ENCODE assay signal across 15 cellular contexts in genomic region chr10:70109064-70109729, GRCh38. TPM values are rescaled to one million over a fixed set of nuclear protein-coding genes. Genes with fewer than 3 reads are reported as not detected.
A peak's percentile ranks its signal among the peaks of the same experiment; 100 is the strongest.
DNase-seq lines count a peak whose midpoint lies in the region; ATAC-seq and TF ChIP-seq lines count a peak whose summit lies in the region.
"Had no signal": no experiment of that assay in that cellular context is flagged by ENCODE, and none has a peak within 500 bp of the region (broad histone marks: within the 10 kb centered on the region; RNA-seq: fewer than 3 reads in every experiment).

No MANE protein-coding gene starts in this region.

- H3K9ac ChIP-seq in subcutaneous abdominal adipose tissue (ENCODE audit: low read length in 5 of 5) (no peak overlapping the region), colonic mucosa (ENCODE audit: low read depth in 2 of 2, low read length in 2 of 2) (no peak overlapping the region)
- H3K9ac ChIP-seq: KMS-11 had no signal

- no peaks in the 10 kb centered on the region for H3K27me3 Mint-ChIP-seq in central memory CD8-positive, alpha-beta T cell
- peaks cover 6% of the 10 kb centered on the region; the same call in 1 of the 2 replicates for H3K27me3 Mint-ChIP-seq in HFFc6 (ENCODE audit: insufficient read depth)

- no peaks in the 10 kb centered on the region for H3K9me3 Mint-ChIP-seq in central memory CD8-positive, alpha-beta T cell
- H3K9me3 Mint-ChIP-seq in HFFc6 = no peaks in the 10 kb centered on the region

- DNase-seq in HT-29 (ENCODE audit: low spot score) (peak; percentile 17), mucosa of descending colon (no peak), HFFc6 (no peak), colonic mucosa (no peak)
- DNase-seq in central memory CD8-positive, alpha-beta T cell (ENCODE audit: low spot score in 2 of 2) = no peak
- DNase-seq: DMS79 treated with DMSO at 0.1 percent for 48 hours, NCI-H1436, NCI-H2029 treated with DMSO at 0.1 percent for 48 hours, NCI-H2171 treated with DMSO at 0.1 percent for 48 hours, NCI-H510A had no signal

- TF ChIP-seq CTCF in mucosa of descending colon (IDR thresholded peaks at IDR 0.05) = no peak
- TF ChIP-seq CTCF in HFFc6 (IDR thresholded peaks at IDR 0.05) = no peak
- no peak for TF ChIP-seq CTCF in colonic mucosa (IDR thresholded peaks at IDR 0.05)

- H3K36me3 ChIP-seq in mucosa of descending colon (ENCODE audit: low read depth) (no peaks in the 10 kb centered on the region), subcutaneous abdominal adipose tissue (ENCODE audit: control insufficient read depth in 5 of 5, insufficient read depth in 5 of 5, low read length in 5 of 5) (peaks cover 2 to 63% (median 51%) of the 10 kb centered on the region in 5 donors), colonic mucosa (no peaks in the 10 kb centered on the region)

- H3K4me3 ChIP-seq in mucosa of descending colon (no peak overlapping the region), subcutaneous abdominal adipose tissue (ENCODE audit: low read depth in 1 of 5, low read length in 5 of 5) (no peak overlapping the region), colonic mucosa (no peak overlapping the region)
- H3K4me3 ChIP-seq: HAP-1 had no signal

- intact Hi-C loops in mucosa of descending colon (cut with DNase I, micrococcal nuclease) (no loop called here), colonic mucosa (cut with DNase I) (no loop called here)

- H3K4me1 Mint-ChIP-seq in central memory CD8-positive, alpha-beta T cell = peaks cover 10% of the 10 kb centered on the region
- H3K4me1 Mint-ChIP-seq in HFFc6 (ENCODE audit: low read depth) = no peaks in the 10 kb centered on the region

- peak overlapping the region; percentile 21 for H3K27ac ChIP-seq in subcutaneous abdominal adipose tissue (ENCODE audit: low read depth, low read length)
- H3K27ac ChIP-seq in colonic mucosa = no peak overlapping the region

- H3K9me3 ChIP-seq in mucosa of descending colon = no peaks in the 10 kb centered on the region
- no peaks in the 10 kb centered on the region for H3K9me3 ChIP-seq in subcutaneous abdominal adipose tissue (ENCODE audit: control insufficient read depth in 5 of 5, low read length in 5 of 5)
- H3K9me3 ChIP-seq in colonic mucosa = no peaks in the 10 kb centered on the region
- H3K9me3 ChIP-seq: HAP-1 had no signal

- peaks cover 19% of the 10 kb centered on the region for H3K36me3 Mint-ChIP-seq in central memory CD8-positive, alpha-beta T cell (ENCODE audit: insufficient read depth)
- peaks cover 5% of the 10 kb centered on the region; the same call in 1 of the 2 replicates for H3K36me3 Mint-ChIP-seq in HFFc6 (ENCODE audit: low read depth)

- ATAC-seq in central memory CD8-positive, alpha-beta T cell (replicated peaks; ENCODE audit: extremely low read depth, poor library complexity, severe bottlenecking) = no peak
- ATAC-seq in mucosa of descending colon (peak; percentile 42), HG03175 (IDR thresholded peaks at IDR 0.05; ENCODE audit: unreplicated experiment) (no peak)
- ATAC-seq: Right ventricle myocardium inferior had no signal

- H3K4me3 Mint-ChIP-seq in central memory CD8-positive, alpha-beta T cell = no peak overlapping the region
- no peak overlapping the region for H3K4me3 Mint-ChIP-seq in HFFc6

- peak overlapping the region; percentile 53 for H3K27ac Mint-ChIP-seq in central memory CD8-positive, alpha-beta T cell (ENCODE audit: low read depth)
- no peak overlapping the region for H3K27ac Mint-ChIP-seq in HFFc6

- H3K27me3 ChIP-seq in subcutaneous abdominal adipose tissue (ENCODE audit: control insufficient read depth in 5 of 5, insufficient read depth in 4 of 5, low read length in 5 of 5) = no peaks in the 10 kb centered on the region
- no peaks in the 10 kb centered on the region for H3K27me3 ChIP-seq in colonic mucosa

- no peaks in the 10 kb centered on the region for H3K4me1 ChIP-seq in mucosa of descending colon (ENCODE audit: low read depth)
- peaks cover 0 to 58% (median 16%) of the 10 kb centered on the region in 5 donors for H3K4me1 ChIP-seq in subcutaneous abdominal adipose tissue (ENCODE audit: control insufficient read depth in 5 of 5, insufficient read depth in 5 of 5, low read length in 5 of 5)
- no peaks in the 10 kb centered on the region for H3K4me1 ChIP-seq in colonic mucosa
- H3K4me1 ChIP-seq: HAP-1 had no signal

RNA-seq across cellular contexts. Expression of gene AIFM2, which starts 23.4 kb away (rescaled TPM):
- 19.2 and 21.6 TPM in 2 replicates for total RNA-seq in HT-29 (2014; rRNA removed; shearing (Covaris generic))
- 10 to 100 TPM; 21.0 to 23.0 (median 22.7) TPM for total RNA-seq in mucosa of descending colon
- 10 to 100 TPM in 3 of 6 experiments, 1 to 10 TPM in 3; 5.1 to 12.3 (median 10.4) TPM for total RNA-seq in HFFc6 (2021; fragmentation: NEBNext Ultra II Directional; extraction: Animal tissue kit (Norgen Biotek cat#: 25700))
- total RNA-seq in colonic mucosa = 10 to 100 TPM; 15.4 to 25.7 TPM

RNA-seq across cellular contexts. Expression of gene TYSND1, which starts 37.3 kb away (rescaled TPM):
- 28.2 and 32.2 TPM in 2 replicates for total RNA-seq in HT-29 (2014; rRNA removed; shearing (Covaris generic))
- total RNA-seq in mucosa of descending colon (10 to 100 TPM; 15.3 to 19.7 (median 15.8) TPM), colonic mucosa (10 to 100 TPM; 13.1 to 23.8 TPM)
- total RNA-seq in HFFc6 (2021; fragmentation: NEBNext Ultra II Directional; extraction: Animal tissue kit (Norgen Biotek cat#: 25700)) = 1 to 10 TPM; 4.6 to 5.7 (median 4.9) TPM

RNA-seq across cellular contexts. Expression of gene MACROH2A2, which starts 56.6 kb away (rescaled TPM):
- total RNA-seq in HT-29 (2014; rRNA removed; shearing (Covaris generic)) = not detected in 2 replicates
- total RNA-seq in mucosa of descending colon (10 to 100 TPM in 1 of 3 donors, 1 to 10 TPM in 2; 7.3 to 13.6 (median 8.7) TPM), colonic mucosa (10 to 100 TPM; 15.1 to 22.1 TPM)
- total RNA-seq in HFFc6 (2021; fragmentation: NEBNext Ultra II Directional; extraction: Animal tissue kit (Norgen Biotek cat#: 25700)) = 1 to 10 TPM in 1 of 6 experiments, under 1 TPM in 1, not detected in 4; 0.69 to 1.1 TPM
